23 cellular contexts compared by ENCODE assay signal in the genomic region with DNA sequence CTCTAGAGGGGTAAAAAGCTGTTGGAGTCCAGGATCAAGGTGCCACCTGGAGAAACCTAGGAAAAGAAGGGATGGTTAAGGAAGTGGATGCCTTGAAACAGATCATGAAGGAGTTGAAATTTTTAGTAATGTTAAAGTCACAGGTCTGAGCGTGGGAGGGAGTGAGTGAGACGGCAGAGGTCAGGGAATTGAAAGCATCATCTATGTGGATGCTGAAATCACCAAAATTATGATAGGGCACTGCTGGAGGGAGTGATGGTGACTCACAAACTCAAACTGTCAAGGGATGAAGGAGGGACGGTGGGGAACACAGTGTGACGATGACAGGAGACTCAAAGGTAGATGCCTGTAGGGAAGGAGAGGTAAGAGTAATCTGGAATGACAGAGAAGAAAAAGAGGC.
"Had no signal": no experiment of that assay in that cellular context is flagged by ENCODE, and none has a peak within 500 bp of the region (broad histone marks: within the 10 kb centered on the region; RNA-seq: fewer than 3 reads in every experiment).

No MANE protein-coding gene starts in this region.

- H3K9ac ChIP-seq: SK-N-SH had no signal

- H3K9me3 Mint-ChIP-seq: activated T-cell treated with anti-CD3 and anti-CD28 coated beads, Interleukin-2, amount 50 U/mL, for 24 hours had no signal

- H3K36me3 ChIP-seq: brain microvascular endothelial cell, cardiac muscle cell, SJCRH30 had no signal

- H3K27ac ChIP-seq: brain microvascular endothelial cell, cardiac muscle cell, SJCRH30 had no signal

- H3K4me3 ChIP-seq: cardiac muscle cell, K562, SJCRH30 had no signal

- ATAC-seq: activated CD4-positive, CD25-positive, alpha-beta regulatory T cell treated with anti-CD3 and anti-CD28 coated beads, Interleukin-2, amount 50 U/mL, for 24 hours; activated CD8-positive, alpha-beta memory T cell treated with anti-CD3 and anti-CD28 coated beads, Interleukin-2, amount 10 ng/mL, durations not matched to agents 7 days and 5 days; activated naive CD4-positive, alpha-beta T cell treated with anti-CD3 and anti-CD28 coated beads, Interleukin-2, amount 50 U/mL, for 72 hours; K562 had no signal

- H3K4me3 Mint-ChIP-seq: activated CD8-positive, alpha-beta memory T cell treated with anti-CD3 and anti-CD28 coated beads, Interleukin-2, amount 10 ng/mL, durations not matched to agents 7 days and 5 days; activated T-cell treated with anti-CD3 and anti-CD28 coated beads, Interleukin-2, amount 50 U/mL, for 24 hours; activated T-helper 1 cell treated with anti-CD3 and anti-CD28 coated beads, Interleukin-12 subunit alpha, Interleukin-12 subunit beta, Interleukin-2, Interleukin-4 antibody, amounts not matched to agents 30 ng/mL and 10 ng/mL and 1 ng/mL, durations not matched to agents 14 hours and 24 hours and 36 hours had no signal

- DNase-seq: activated CD4-positive, alpha-beta T cell treated with anti-CD3 and anti-CD28 coated beads for 4 hours; activated CD4-positive, alpha-beta T cell treated with anti-CD3 and anti-CD28 coated beads, Interleukin-2, amount 50 U/mL, for 48 hours; activated CD8-positive, alpha-beta memory T cell treated with anti-CD3 and anti-CD28 coated beads, Interleukin-2, amount 10 ng/mL, durations not matched to agents 7 days and 5 days; activated effector memory CD4-positive, alpha-beta T cell treated with anti-CD3 and anti-CD28 coated beads, Interleukin-2, amount 50 U/mL, for 16 hours; activated naive CD4-positive, alpha-beta T cell treated with Interleukin-2 at 50 U/mL for 16 hours; activated T-cell treated with anti-CD3 and anti-CD28 coated beads, Interleukin-2, amount 50 U/mL, for 24 hours; brain microvascular endothelial cell; Kasumi-1; NCI-H1048; NCI-H1417; NCI-H2029 treated with DMSO at 0.1 percent for 48 hours; NCI-H345; NCI-H510A; NCI-H526 treated with DMSO at 0.1 percent for 48 hours; Right ventricle myocardium superior; SJCRH30; SK-N-SH; T-helper 1 cell had no signal

- H3K4me2 ChIP-seq: SK-N-SH had no signal

- H3K4me1 ChIP-seq: SJCRH30 had no signal

- H3K27ac Mint-ChIP-seq: activated CD8-positive, alpha-beta memory T cell treated with anti-CD3 and anti-CD28 coated beads, Interleukin-2, amount 10 ng/mL, durations not matched to agents 7 days and 5 days; activated naive CD4-positive, alpha-beta T cell treated with anti-CD3 and anti-CD28 coated beads, Interleukin-2, amount 50 U/mL, for 72 hours; activated T-cell treated with anti-CD3 and anti-CD28 coated beads, Interleukin-2, amount 50 U/mL, for 24 hours; activated T-helper 1 cell treated with anti-CD3 and anti-CD28 coated beads, Interleukin-12 subunit alpha, Interleukin-12 subunit beta, Interleukin-2, Interleukin-4 antibody, amounts not matched to agents 30 ng/mL and 10 ng/mL and 1 ng/mL, durations not matched to agents 14 hours and 24 hours and 36 hours had no signal

- H3K9me3 ChIP-seq: SJCRH30, SK-N-SH had no signal

- H3K27me3 ChIP-seq: brain microvascular endothelial cell, cardiac muscle cell, SJCRH30 had no signal
